In genomic region chr18:44678725-44679055, GRCh38 we compare ENCODE assay signal across 9 cellular contexts. TPM values are rescaled to one million over a fixed set of nuclear protein-coding genes. Genes with fewer than 3 reads are reported as not detected.
DNase-seq lines count a peak whose midpoint lies in the region; ATAC-seq, FAIRE-seq and TF ChIP-seq lines count a peak whose summit lies in the region.
"Had no signal": no experiment of that assay in that cellular context is flagged by ENCODE, and none has a peak within 500 bp of the region (broad histone marks: within the 10 kb centered on the region; RNA-seq: fewer than 3 reads in every experiment).

No MANE protein-coding gene starts in this region.

- peak overlapping the region; percentile 97 to 99 (median 98) for H3K27ac ChIP-seq in stomach

- H3K9me3 ChIP-seq in stomach, result no peaks in the 10 kb centered on the region
- H3K9me3 ChIP-seq: BE2C had no signal

- peak overlapping the region; percentile 82 to 89 (median 85) for H3K4me3 ChIP-seq in stomach

- no peak for TF ChIP-seq POLR2A in stomach (IDR thresholded peaks at IDR 0.05)

- H3K27me3 Mint-ChIP-seq in activated CD4-positive, alpha-beta T cell treated with anti-CD3 and anti-CD28 coated beads, Interleukin-2, amount 10 ng/mL, durations not matched to agents 24 days and 14 days, result peaks cover 31% of the 10 kb centered on the region
- peaks cover 37% of the 10 kb centered on the region for H3K27me3 Mint-ChIP-seq in activated CD4-positive, alpha-beta memory T cell treated with anti-CD3 and anti-CD28 coated beads, Interleukin-2, amount 10 ng/mL, durations not matched to agents 7 days and 5 days

- H3K36me3 ChIP-seq in stomach, result no peaks in the 10 kb centered on the region
- H3K36me3 ChIP-seq: BE2C had no signal

- intact Hi-C loops in activated CD4-positive, alpha-beta T cell treated with anti-CD3 and anti-CD28 coated beads, Interleukin-2, amount 10 ng/mL, durations not matched to agents 24 days and 14 days (cut with micrococcal nuclease), result loop anchor here (1.0 to 10.0 kb wide), 5 partner anchors 120 to 706 kb away; no protein-coding TSS in a partner anchor
- intact Hi-C loops in stomach (cut with DNase I; ENCODE audit: low total_unique reads), result no loop called here

- no peak for TF ChIP-seq CTCF in stomach (IDR thresholded peaks at IDR 0.05)

- POLR2A ChIA-PET in activated CD4-positive, alpha-beta memory T cell treated with anti-CD3 and anti-CD28 coated beads, Interleukin-2, amount 10 ng/mL, durations not matched to agents 7 days and 5 days (lab: Charles Lee), result interaction anchor here (0.6 to 3.2 kb wide), 11 partner anchors 13 to 346 kb away, joined by 3 to 43 read pairs (median 4); no protein-coding TSS in a partner anchor

- H3K27ac Mint-ChIP-seq in activated CD4-positive, alpha-beta T cell treated with anti-CD3 and anti-CD28 coated beads, Interleukin-2, amount 10 ng/mL, durations not matched to agents 24 days and 14 days, result peak overlapping the region; percentile 60
- no peak overlapping the region for H3K27ac Mint-ChIP-seq in activated CD4-positive, alpha-beta memory T cell treated with anti-CD3 and anti-CD28 coated beads, Interleukin-2, amount 10 ng/mL, durations not matched to agents 7 days and 5 days

- peak; percentile 93 for FAIRE-seq in islet of Langerhans (lab: Jason Lieb, UNC)

- no peaks in the 10 kb centered on the region for H3K9me3 Mint-ChIP-seq in activated CD4-positive, alpha-beta T cell treated with anti-CD3 and anti-CD28 coated beads, Interleukin-2, amount 10 ng/mL, durations not matched to agents 24 days and 14 days
- H3K9me3 Mint-ChIP-seq in activated CD4-positive, alpha-beta memory T cell treated with anti-CD3 and anti-CD28 coated beads, Interleukin-2, amount 10 ng/mL, durations not matched to agents 7 days and 5 days, result no peaks in the 10 kb centered on the region

- H3K4me1 Mint-ChIP-seq in activated CD4-positive, alpha-beta T cell treated with anti-CD3 and anti-CD28 coated beads, Interleukin-2, amount 10 ng/mL, durations not matched to agents 24 days and 14 days, result peaks cover 6% of the 10 kb centered on the region
- H3K4me1 Mint-ChIP-seq in activated CD4-positive, alpha-beta memory T cell treated with anti-CD3 and anti-CD28 coated beads, Interleukin-2, amount 10 ng/mL, durations not matched to agents 7 days and 5 days, result peaks cover 12% of the 10 kb centered on the region

- H3K4me3 Mint-ChIP-seq in activated CD4-positive, alpha-beta T cell treated with anti-CD3 and anti-CD28 coated beads, Interleukin-2, amount 10 ng/mL, durations not matched to agents 24 days and 14 days, result peak overlapping the region; percentile 58
- H3K4me3 Mint-ChIP-seq in activated CD4-positive, alpha-beta memory T cell treated with anti-CD3 and anti-CD28 coated beads, Interleukin-2, amount 10 ng/mL, durations not matched to agents 7 days and 5 days, result peak overlapping the region; percentile 30

- no peaks in the 10 kb centered on the region for H3K36me3 Mint-ChIP-seq in activated CD4-positive, alpha-beta T cell treated with anti-CD3 and anti-CD28 coated beads, Interleukin-2, amount 10 ng/mL, durations not matched to agents 24 days and 14 days (ENCODE audit: low read depth)
- H3K36me3 Mint-ChIP-seq in activated CD4-positive, alpha-beta memory T cell treated with anti-CD3 and anti-CD28 coated beads, Interleukin-2, amount 10 ng/mL, durations not matched to agents 7 days and 5 days (ENCODE audit: low read depth), result no peaks in the 10 kb centered on the region

- ATAC-seq in GM21786 (IDR thresholded peaks at IDR 0.05; ENCODE audit: unreplicated experiment), result no peak

- TF ChIP-seq EP300 in stomach (IDR thresholded peaks at IDR 0.05), result no peak

- H3K27me3 ChIP-seq in stomach, result peaks cover 0 to 13% (median 0%) of the 10 kb centered on the region in 3 donors
- H3K27me3 ChIP-seq: BE2C had no signal

- CTCF ChIA-PET in activated CD4-positive, alpha-beta memory T cell treated with anti-CD3 and anti-CD28 coated beads, Interleukin-2, amount 10 ng/mL, durations not matched to agents 7 days and 5 days (lab: Charles Lee), result interaction anchor here (0.6 to 2.0 kb wide), 32 partner anchors 9 to 529 kb away, joined by 3 to 10 read pairs (median 3); no protein-coding TSS in a partner anchor

- H3K4me1 ChIP-seq in stomach, result peaks cover 22 to 64% (median 38%) of the 10 kb centered on the region in 4 donors
- H3K4me1 ChIP-seq: BE2C had no signal

- no peak for DNase-seq in activated CD4-positive, alpha-beta T cell treated with anti-CD3 and anti-CD28 coated beads, Interleukin-2, amount 10 ng/mL, durations not matched to agents 24 days and 14 days
- DNase-seq in activated CD4-positive, alpha-beta T cell treated with anti-CD3 and anti-CD28 coated beads, Interleukin-2, amount 50 U/mL, for 4 hours, result no peak
- no peak for DNase-seq in activated CD4-positive, alpha-beta memory T cell treated with anti-CD3 and anti-CD28 coated beads, Interleukin-2, amount 10 ng/mL, durations not matched to agents 7 days and 5 days
- DNase-seq in stomach (no peak), GDM1 (lab: John Stamatoyannopoulos, UW) (no peak), LoVo (ENCODE audit: low spot score) (no peak)

- 13 to 18% (median 14%) methylated on average over 7 of the region's 7 CpGs for WGBS in stomach, 5 donors

RNA-seq across cellular contexts. Expression of gene SETBP1, which starts 2.0 kb away (rescaled TPM):
- total RNA-seq in activated CD4-positive, alpha-beta T cell treated with anti-CD3 and anti-CD28 coated beads, Interleukin-2, amount 10 ng/mL, durations not matched to agents 24 days and 14 days, result 21.9 and 22.6 TPM in 2 replicates
- 10 to 100 TPM; 15.8 to 18.2 TPM for total RNA-seq in activated CD4-positive, alpha-beta memory T cell treated with anti-CD3 and anti-CD28 coated beads, Interleukin-2, amount 10 ng/mL, durations not matched to agents 7 days and 5 days
- 10 to 100 TPM; 15.1 to 66.5 (median 29.2) TPM for total RNA-seq in stomach
- 1 to 10 TPM; 1.4 to 2.3 (median 2.0) TPM for polyA plus RNA-seq in stomach
